In genomic region chr13:52511598-52511997, GRCh38 we compare ENCODE assay signal across 7 cellular contexts. TPM values are rescaled to one million over a fixed set of nuclear protein-coding genes. Genes with fewer than 3 reads are reported as not detected.
A peak's percentile ranks its signal among the peaks of the same experiment; 100 is the strongest.
DNase-seq lines count a peak whose midpoint lies in the region; ATAC-seq, FAIRE-seq and TF ChIP-seq lines count a peak whose summit lies in the region.
"Not testable (repeated sequence)": the region's sequence is repeated elsewhere in the genome, so short reads cannot be mapped to it uniquely, and the experiment has no call there.

No MANE protein-coding gene starts in this region.

- not testable (repeated sequence) for H3K27ac Mint-ChIP-seq in astrocyte (ENCODE audit: unreplicated experiment)

- TF ChIP-seq CTCF in D721Med (IDR thresholded peaks at IDR 0.05; ENCODE audit: insufficient read depth, missing control alignments); HEK293 (tag by site-specific recombination; IDR thresholded peaks at IDR 0.05); astrocyte (IDR thresholded peaks at IDR 0.05; ENCODE audit: insufficient read depth, low read depth, low read length); K562 (IDR thresholded peaks at IDR 0.05 in 2 of 3, conservative IDR thresholded peaks at IDR 0.05 in 1 of 3; ENCODE audit: insufficient read depth in 2 of 3, low read depth in 1 of 3, low read length in 3 of 3); keratinocyte (optimal IDR thresholded peaks at IDR 0.05 in 1 of 3, IDR thresholded peaks at IDR 0.05 in 1 of 3, conservative IDR thresholded peaks at IDR 0.05 in 1 of 3; ENCODE audit: extremely low read depth in 1 of 3, insufficient read depth in 2 of 3, low read length in 3 of 3): not testable (repeated sequence)

- BruUV-seq in K562 (replicated peaks; lab: Mats Ljungman, UMichigan) = not testable (repeated sequence)

- intact Hi-C loops in K562 (cut with micrococcal nuclease) = not testable (repeated sequence)

- not testable (repeated sequence) for H3K27me3 Mint-ChIP-seq in astrocyte (ENCODE audit: low read depth, unreplicated experiment)

- TF ChIP-seq RAD21 in K562 (CRISPR knock-in tag; conservative IDR thresholded peaks at IDR 0.05 in 1 of 2, IDR thresholded peaks at IDR 0.05 in 1 of 2) = not testable (repeated sequence)

- H3K27me3 ChIP-seq in astrocyte (ENCODE audit: insufficient read depth, low read length); K562 (ENCODE audit: control insufficient read depth in 2 of 2, insufficient read depth in 2 of 2, low read length in 2 of 2); keratinocyte (ENCODE audit: control insufficient read depth, extremely low read depth, insufficient read depth, low read length); small intestine (ENCODE audit: control insufficient read depth in 2 of 2, insufficient read depth in 2 of 2, low read length in 2 of 2): not testable (repeated sequence)

- not testable (repeated sequence) for DNase-seq in D721Med (ENCODE audit: insufficient read length, low spot score); astrocyte (ENCODE audit: low read depth); K562 (ENCODE audit: extremely low read depth in 1 of 4, low spot score in 3 of 4); keratinocyte (ENCODE audit: low read depth, low spot score); small intestine
- peak; percentile 0 for DNase-seq in kidney tubule cell (ENCODE audit: low spot score)

- H3K4me3 Mint-ChIP-seq in astrocyte (ENCODE audit: unreplicated experiment) = not testable (repeated sequence)

- not testable (repeated sequence) for H3K9me3 ChIP-seq in HEK293 (ENCODE audit: control insufficient read depth, insufficient read depth, low read depth, low read length); astrocyte (ENCODE audit: insufficient read depth, low read depth, low read length); K562 (replicated peaks; ENCODE audit: control insufficient read depth, insufficient read depth, low read depth, low read length); keratinocyte (ENCODE audit: control insufficient read depth, low read depth, low read length); small intestine (ENCODE audit: control insufficient read depth, low read depth)

- TF ChIP-seq POLR2A in K562 (conservative IDR thresholded peaks at IDR 0.05) = not testable (repeated sequence)

- H3K4me1 Mint-ChIP-seq in astrocyte (ENCODE audit: low read depth, unreplicated experiment) = not testable (repeated sequence)

- FAIRE-seq in D721Med (lab: Jason Lieb, UNC) (peak; percentile 61), astrocyte (lab: Jason Lieb, UNC) (peak; percentile 78), keratinocyte (lab: Jason Lieb, UNC) (peak; percentile 23), small intestine (lab: Jason Lieb, UNC) (peak; percentile 19)
- not testable (repeated sequence) for FAIRE-seq in K562 (lab: Jason Lieb, UNC)

- 88% methylated on average over 4 of the region's 4 CpGs for WGBS in K562 (ENCODE audit: insufficient coverage, low coverage, missing lambda C conversion rate)
- WGBS in small intestine, 3 donors = 96 to 99% (median 98%) methylated on average over 4 of the region's 4 CpGs

- H3K9ac ChIP-seq in astrocyte (ENCODE audit: low read length); K562 (ENCODE audit: insufficient read depth in 1 of 2, low read depth in 2 of 2, low read length in 2 of 2); keratinocyte (ENCODE audit: control insufficient read depth, extremely low read depth, insufficient read depth, low read length): not testable (repeated sequence)

- H3K36me3 ChIP-seq in HEK293 (ENCODE audit: control insufficient read depth in 2 of 2, insufficient read depth in 1 of 2, low read length in 2 of 2); astrocyte (ENCODE audit: insufficient read depth, low read length); K562 (ENCODE audit: control insufficient read depth, insufficient read depth, low read length); keratinocyte (ENCODE audit: control insufficient read depth in 2 of 2, extremely low read depth in 1 of 2, insufficient read depth in 2 of 2, low read length in 2 of 2); small intestine (ENCODE audit: control insufficient read depth in 2 of 2, insufficient read depth in 2 of 2, low read length in 2 of 2): not testable (repeated sequence)

- not testable (repeated sequence) for ATAC-seq in K562

- H3K9me1 ChIP-seq in K562 (ENCODE audit: control insufficient read depth, insufficient read depth, low read length); keratinocyte (ENCODE audit: control insufficient read depth, extremely low read depth, insufficient read depth, low read length): not testable (repeated sequence)

- dilution Hi-C loops in keratinocyte (cut with MboI; ENCODE audit: extremely low pct_ligation_motif_present, low sequenced_read_pairs) = not testable (repeated sequence)

- H3K4me1 ChIP-seq in HEK293 (ENCODE audit: control insufficient read depth, insufficient read depth, low read length); astrocyte (ENCODE audit: insufficient read depth, low read length); K562 (replicated peaks in 1 of 2; ENCODE audit: control insufficient read depth in 2 of 2, insufficient read depth in 2 of 2, low read length in 2 of 2); keratinocyte (ENCODE audit: control insufficient read depth, extremely low read depth, insufficient read depth, low read length); small intestine (ENCODE audit: control insufficient read depth in 2 of 2, insufficient read depth in 1 of 2, low read depth in 1 of 2, low read length in 1 of 2): not testable (repeated sequence)

- POLR2A ChIA-PET in HEK293 (lab: Yijun Ruan, JAX); K562 (lab: Yijun Ruan, JAX): not testable (repeated sequence)

- not testable (repeated sequence) for H3K4me2 ChIP-seq in astrocyte (ENCODE audit: low read length); K562 (ENCODE audit: insufficient read depth, low read length); keratinocyte (ENCODE audit: control insufficient read depth, extremely low read depth, insufficient read depth, low read depth, low read length)

- H3K27ac ChIP-seq in HEK293 (ENCODE audit: extremely low read depth, low read depth, low read length); astrocyte (ENCODE audit: low read depth, low read length); K562 (ENCODE audit: extremely low read depth, low read depth, low read length); keratinocyte (ENCODE audit: control insufficient read depth, insufficient read depth, low read length); small intestine (ENCODE audit: low read depth in 1 of 2, low read length in 1 of 2): not testable (repeated sequence)

- H2AFZ ChIP-seq in astrocyte (ENCODE audit: low read depth, low read length); K562 (ENCODE audit: low read depth, low read length); keratinocyte (ENCODE audit: control insufficient read depth, low read length): not testable (repeated sequence)

- H3K79me2 ChIP-seq in astrocyte (ENCODE audit: insufficient read depth, low read length); K562 (ENCODE audit: control insufficient read depth, insufficient read depth, low read length); keratinocyte (ENCODE audit: control insufficient read depth, insufficient read depth, low read length): not testable (repeated sequence)

- H3K36me3 Mint-ChIP-seq in astrocyte (ENCODE audit: low read depth, unreplicated experiment) = not testable (repeated sequence)

- TF ChIP-seq EP300 in K562 (IDR thresholded peaks at IDR 0.05; ENCODE audit: low read length) = not testable (repeated sequence)

- H3K9me3 Mint-ChIP-seq in astrocyte (ENCODE audit: unreplicated experiment) = not testable (repeated sequence)

- H4K20me1 ChIP-seq in astrocyte (ENCODE audit: insufficient read depth, low read length); K562 (replicated peaks; ENCODE audit: control insufficient read depth, insufficient read depth, low read length); keratinocyte (ENCODE audit: control insufficient read depth, extremely low read depth, insufficient read depth, low read length): not testable (repeated sequence)

- in situ Hi-C loops in K562 (cut with MboI) = not testable (repeated sequence)

- CTCF ChIA-PET in HEK293 (lab: Yijun Ruan, JAX); K562 (lab: Yijun Ruan, JAX; ENCODE audit: low intra/inter-chr PET ratio): not testable (repeated sequence)

- H3K4me3 ChIP-seq in HEK293 (ENCODE audit: low read depth, low read length); astrocyte (ENCODE audit: insufficient read depth, low read depth, low read length); K562; keratinocyte (ENCODE audit: control insufficient read depth in 2 of 3, extremely low read depth in 1 of 3, insufficient read depth in 2 of 3, low read depth in 1 of 3, low read length in 3 of 3); small intestine (ENCODE audit: low read depth in 1 of 2, low read length in 2 of 2): not testable (repeated sequence)

RNA-seq across cellular contexts. Expression of gene CKAP2, which starts 56.3 kb away (rescaled TPM):
- total RNA-seq in astrocyte = 43.2 and 48.4 TPM in 2 replicates
- total RNA-seq in K562 (2011; cell fraction: chromatin; rRNA removed; ENCODE audit: low replicate concordance) = 11.1 and 56.9 TPM in 2 replicates
- 5.5 and 8.9 TPM in 2 replicates for total RNA-seq in K562 (2011; cell fraction: nucleolus; rRNA removed)
- total RNA-seq in K562 (2011; cell fraction: nucleoplasm; rRNA removed) = 15.3 and 20.2 TPM in 2 replicates
- 31.3 and 34.8 TPM in 2 replicates for total RNA-seq in K562 (2014; rRNA removed)
- total RNA-seq in K562 (2014; rRNA removed; fragmentation: Illumina TruSeq; extraction: Trizol) = 45.5 and 54.6 TPM in 2 replicates
- total RNA-seq in K562 (2015; rRNA removed; fragmentation: Illumina TruSeq; extraction: Trizol) = 47.7 and 55.1 TPM in 2 replicates
- total RNA-seq in K562 (2021) = 41.4 and 45.1 TPM in 2 replicates
- 17.9 and 24.2 TPM in 2 replicates for polyA plus RNA-seq in K562 (2011; rRNA removed)
- polyA plus RNA-seq in K562 (2011; cell fraction: cytosol; rRNA removed) = 4.9 and 10.3 TPM in 2 replicates
- 11.0 and 13.3 TPM in 2 replicates for polyA plus RNA-seq in K562 (2011; cell fraction: nucleus; rRNA removed)
- 35.6 and 40.5 TPM in 2 replicates for polyA plus RNA-seq in K562 (2012)
- 53.5 and 63.5 TPM in 2 replicates for polyA plus RNA-seq in K562 (2014; fragmentation: Illumina TruSeq; extraction: Trizol)
- polyA plus RNA-seq in K562 (2014; fragmentation: Nextera tagmentation; extraction: Ambion mirVana) = 10 to 100 TPM; 21.9 to 26.8 TPM
- 24.8 and 31.5 TPM in 2 replicates for polyA plus RNA-seq in K562 (2014; rRNA removed)
- 37.7 and 45.4 TPM in 2 replicates for polyA minus RNA-seq in K562 (2011; rRNA and poly(A)+ RNA removed)
- polyA minus RNA-seq in K562 (2011; cell fraction: cytosol; rRNA and poly(A)+ RNA removed) = 16.1 and 18.2 TPM in 2 replicates
- polyA minus RNA-seq in K562 (2011; cell fraction: nucleus; rRNA and poly(A)+ RNA removed) = 11.2 and 24.5 TPM in 2 replicates
- polyA plus RNA-seq in keratinocyte = 14.5 to 29.7 TPM (median 18.9 TPM) in 3 replicates
- polyA plus RNA-seq in keratinocyte (2011; ENCODE audit: low read depth) = 32.4 TPM
- polyA plus RNA-seq in keratinocyte (2011; cell fraction: cytosol; rRNA removed) = 15.2 and 28.2 TPM in 2 replicates
- 26.0 and 31.1 TPM in 2 replicates for polyA plus RNA-seq in keratinocyte (2011; cell fraction: nucleus; rRNA removed)
- 14.9 and 25.2 TPM in 2 replicates for polyA plus RNA-seq in keratinocyte (2012; ENCODE audit: low replicate concordance)
- polyA minus RNA-seq in keratinocyte = 4.0 to 29.3 TPM (median 9.3 TPM) in 3 replicates
- polyA minus RNA-seq in keratinocyte (2011; cell fraction: cytosol; rRNA and poly(A)+ RNA removed) = 17.6 TPM
- 10.7 and 23.5 TPM in 2 replicates for polyA minus RNA-seq in keratinocyte (2011; cell fraction: nucleus; rRNA and poly(A)+ RNA removed)
- 10 to 100 TPM in 1 of 3 donors, 1 to 10 TPM in 2; 3.5 to 13.9 (median 3.6) TPM for polyA plus RNA-seq in small intestine
